10 cellular contexts compared by ENCODE assay signal in the genomic region with DNA sequence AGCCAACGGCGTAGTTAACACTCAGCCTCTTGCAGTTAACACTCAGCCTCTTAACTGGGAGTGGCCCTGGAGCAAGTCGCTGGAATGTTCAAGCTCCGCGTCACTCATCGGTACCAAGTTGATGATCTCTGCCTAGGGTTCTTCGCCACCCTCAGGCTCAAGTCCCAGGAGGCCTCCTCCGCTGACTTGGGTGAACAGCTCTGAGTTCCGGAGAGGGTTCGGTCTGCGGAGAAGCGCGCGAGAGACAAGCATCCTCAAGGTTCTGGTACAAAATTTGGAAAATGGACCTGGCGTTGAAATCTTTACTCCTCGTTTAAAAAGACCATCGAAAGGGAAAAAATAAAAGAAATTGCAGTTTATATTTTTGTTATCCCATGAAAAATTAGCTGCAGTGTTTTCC. TPM values are rescaled to one million over a fixed set of nuclear protein-coding genes. Genes with fewer than 3 reads are reported as not detected.
A peak's percentile ranks its signal among the peaks of the same experiment; 100 is the strongest.
DNase-seq lines count a peak whose midpoint lies in the region; ATAC-seq, FAIRE-seq and TF ChIP-seq lines count a peak whose summit lies in the region.
"Had no signal": no experiment of that assay in that cellular context is flagged by ENCODE, and none has a peak within 500 bp of the region (broad histone marks: within the 10 kb centered on the region; RNA-seq: fewer than 3 reads in every experiment).

No MANE protein-coding gene starts in this region.

- H3K4me1 Mint-ChIP-seq in activated CD4-positive, alpha-beta T cell treated with anti-CD3 and anti-CD28 coated beads for 36 hours, result peaks cover 11% of the 10 kb centered on the region

- H3K27me3 ChIP-seq in breast epithelium (peaks cover 0 to 4% of the 10 kb centered on the region in 2 donors), suprapubic skin (peaks cover 54% of the 10 kb centered on the region)

- no peak for ATAC-seq in activated CD4-positive, alpha-beta T cell treated with anti-CD3 and anti-CD28 coated beads for 36 hours
- ATAC-seq in HG02981 (IDR thresholded peaks at IDR 0.05; ENCODE audit: unreplicated experiment) (no peak), HG03097 (IDR thresholded peaks at IDR 0.05; ENCODE audit: low FRiP score, unreplicated experiment) (no peak)

- intact Hi-C loops in activated CD4-positive, alpha-beta T cell treated with anti-CD3 and anti-CD28 coated beads for 36 hours (cut with DNase I, micrococcal nuclease), result loop anchor here (5.0 kb wide), 2 partner anchors 52 to 187 kb away; partner anchors contain the start of genes BMP6 (in 2 of the 2) and SNRNP48 (in 1 of the 2)
- intact Hi-C loops in breast epithelium (cut with DNase I; ENCODE audit: low total_unique reads), result no loop called here
- intact Hi-C loops in kidney (cut with DNase I), result no loop called here

- no peaks in the 10 kb centered on the region for H3K9me3 Mint-ChIP-seq in activated CD4-positive, alpha-beta T cell treated with anti-CD3 and anti-CD28 coated beads for 36 hours (ENCODE audit: low read depth)

- no peaks in the 10 kb centered on the region for H3K36me3 Mint-ChIP-seq in activated CD4-positive, alpha-beta T cell treated with anti-CD3 and anti-CD28 coated beads for 36 hours (ENCODE audit: low read depth)

- H3K4me1 ChIP-seq in breast epithelium, result no peaks in the 10 kb centered on the region
- H3K4me1 ChIP-seq in kidney (ENCODE audit: control insufficient read depth in 1 of 2, insufficient read depth in 1 of 2, low read depth in 1 of 2, low read length in 2 of 2), result peaks cover 0 to under 1% of the 10 kb centered on the region in 2 donors
- H3K4me1 ChIP-seq in suprapubic skin, result peaks cover 32% of the 10 kb centered on the region

- peak overlapping the region in 1 of 2 donors; percentile 67 for H3K9ac ChIP-seq in kidney (ENCODE audit: low read length in 2 of 2)

- H3K27ac ChIP-seq in breast epithelium (peak overlapping the region in 1 of 2 donors; percentile 96), kidney (ENCODE audit: low read depth in 2 of 2, low read length in 2 of 2) (peak overlapping the region; percentile 36 to 52), suprapubic skin (peak overlapping the region; percentile 98)

- TF ChIP-seq POLR2A in breast epithelium (IDR thresholded peaks at IDR 0.05), result no peak
- no peak for TF ChIP-seq POLR2A in suprapubic skin (IDR thresholded peaks at IDR 0.05)

- POLR2A ChIA-PET in activated CD4-positive, alpha-beta T cell treated with anti-CD3 and anti-CD28 coated beads for 36 hours (lab: Charles Lee), result no interaction called here

- H3K9me3 ChIP-seq in breast epithelium, result no peaks in the 10 kb centered on the region
- no peaks in the 10 kb centered on the region for H3K9me3 ChIP-seq in kidney (ENCODE audit: control insufficient read depth in 1 of 2, low read length in 2 of 2)
- no peaks in the 10 kb centered on the region for H3K9me3 ChIP-seq in suprapubic skin
- H3K9me3 ChIP-seq: Peyer's patch had no signal

- TF ChIP-seq EP300 in suprapubic skin (IDR thresholded peaks at IDR 0.05), result no peak

- H3K4me3 Mint-ChIP-seq in activated CD4-positive, alpha-beta T cell treated with anti-CD3 and anti-CD28 coated beads for 36 hours, result peak overlapping the region; percentile 50

- H3K4me3 ChIP-seq in breast epithelium, result peak overlapping the region in 2 of 3 donors; percentile 79 to 90
- peak overlapping the region; percentile 53 to 75 for H3K4me3 ChIP-seq in kidney (ENCODE audit: low read length in 2 of 2)
- H3K4me3 ChIP-seq in suprapubic skin, result peak overlapping the region; percentile 70

- peaks cover 53% of the 10 kb centered on the region for H3K27me3 Mint-ChIP-seq in activated CD4-positive, alpha-beta T cell treated with anti-CD3 and anti-CD28 coated beads for 36 hours

- no peaks in the 10 kb centered on the region for H3K36me3 ChIP-seq in breast epithelium
- no peaks in the 10 kb centered on the region for H3K36me3 ChIP-seq in kidney (ENCODE audit: control insufficient read depth in 1 of 2, insufficient read depth in 2 of 2, low read length in 2 of 2)
- no peaks in the 10 kb centered on the region for H3K36me3 ChIP-seq in suprapubic skin
- H3K36me3 ChIP-seq: Peyer's patch had no signal

- no peak for TF ChIP-seq CTCF in breast epithelium (IDR thresholded peaks at IDR 0.05)
- TF ChIP-seq CTCF in kidney (IDR thresholded peaks at IDR 0.05; ENCODE audit: borderline replicate concordance, extremely low read depth, insufficient read depth), result no peak
- no peak for TF ChIP-seq CTCF in suprapubic skin (IDR thresholded peaks at IDR 0.05)

- 15% methylated on average over 17 of the region's 17 CpGs for WGBS in suprapubic skin

- H3K27ac Mint-ChIP-seq in activated CD4-positive, alpha-beta T cell treated with anti-CD3 and anti-CD28 coated beads for 36 hours, result no peak overlapping the region

- FAIRE-seq in kidney (lab: Jason Lieb, UNC), result no peak

- CTCF ChIA-PET in activated CD4-positive, alpha-beta T cell treated with anti-CD3 and anti-CD28 coated beads for 36 hours (lab: Charles Lee), result interaction anchor here (0.6 kb wide), 1 partner anchor 226 kb away, joined by 3 read pairs; no protein-coding TSS in a partner anchor

- peak; percentile 8 for DNase-seq in activated CD4-positive, alpha-beta T cell treated with anti-CD3 and anti-CD28 coated beads for 36 hours
- no peak for DNase-seq in activated CD4-positive, alpha-beta T cell treated with anti-CD3 and anti-CD28 coated beads, Interleukin-2, amount 50 U/mL, for 4 hours
- DNase-seq in breast epithelium (ENCODE audit: low spot score in 2 of 2), result peak; percentile 37 to 61
- no peak for DNase-seq in kidney
- DNase-seq in suprapubic skin (ENCODE audit: low spot score in 2 of 2), result no peak
- DNase-seq in dedifferentiated amniotic fluid mesenchymal stem cell (ENCODE audit: extremely low spot score), result no peak
- DNase-seq: HCEC 1CT had no signal

RNA-seq across cellular contexts. Expression of gene DSP, which starts 0.9 kb away (rescaled TPM):
- total RNA-seq in activated CD4-positive, alpha-beta T cell treated with anti-CD3 and anti-CD28 coated beads for 36 hours, result under 1 TPM; 0.05 to 0.09 TPM
- 100 to 1,000 TPM in 1 of 3 donors, 10 to 100 TPM in 1, 1 to 10 TPM in 1; 2.1 to 165 (median 95.4) TPM for total RNA-seq in breast epithelium
- total RNA-seq in kidney, result 96.2 TPM
- polyA plus RNA-seq in kidney (ENCODE audit: insufficient read depth, low read depth, low replicate concordance), result 14.7 TPM
- total RNA-seq in suprapubic skin, result 1,000 to 10,000 TPM; 1,704 to 2,508 (median 2,195) TPM

RNA-seq across cellular contexts. Expression of gene SNRNP48, which starts 49.4 kb away (rescaled TPM):
- total RNA-seq in activated CD4-positive, alpha-beta T cell treated with anti-CD3 and anti-CD28 coated beads for 36 hours, result 10 to 100 TPM; 19.4 to 20.9 TPM
- total RNA-seq in breast epithelium (10 to 100 TPM; 13.9 to 20.9 (median 15.4) TPM), kidney (12.1 TPM), suprapubic skin (10 to 100 TPM in 2 of 4 donors, 1 to 10 TPM in 2; 7.9 to 12.4 (median 9.7) TPM)
- polyA plus RNA-seq in kidney (ENCODE audit: insufficient read depth, low read depth, low replicate concordance), result 5.2 TPM

Comparison
In these comparisons a context has a peak if more than half of its experiments do, and no peak if none do; other contexts are left out.
1. DNase-seq: peak in activated CD4-positive, alpha-beta T cell treated with anti-CD3 and anti-CD28 coated beads for 36 hours (single experiment) and breast epithelium (2 of 2); none in activated CD4-positive, alpha-beta T cell treated with anti-CD3 and anti-CD28 coated beads, Interleukin-2, amount 50 U/mL, for 4 hours (0 of 2), kidney (single experiment), suprapubic skin (0 of 2) and dedifferentiated amniotic fluid mesenchymal stem cell (single experiment).
2. RNA of gene DSP, which starts 0.9 kb away (total RNA-seq): 1,704 to 2,508 TPM in suprapubic skin; 96.2 TPM in kidney (single experiment), 2.1 to 165 TPM in breast epithelium and 0.05 to 0.09 TPM in activated CD4-positive, alpha-beta T cell treated with anti-CD3 and anti-CD28 coated beads for 36 hours; every median in the first group is over 10 times any median in the second.
3. intact Hi-C loops: an anchor here in activated CD4-positive, alpha-beta T cell treated with anti-CD3 and anti-CD28 coated beads for 36 hours (5.0 kb wide); none called in breast epithelium and kidney.
4. Peak in every context shown above with its lines, with median percentiles within 50 percentile points of each other: H3K4me3 ChIP-seq.